10 cellular contexts compared by ENCODE assay signal in genomic region chr11:6497069-6497839, GRCh38. TPM values are rescaled to one million over a fixed set of nuclear protein-coding genes. Genes with fewer than 3 reads are reported as not detected.
A peak's percentile ranks its signal among the peaks of the same experiment; 100 is the strongest.
DNase-seq lines count a peak whose midpoint lies in the region; ATAC-seq, FAIRE-seq and TF ChIP-seq lines count a peak whose summit lies in the region.
"Had no signal": no experiment of that assay in that cellular context is flagged by ENCODE, and none has a peak within 500 bp of the region (broad histone marks: within the 10 kb centered on the region; RNA-seq: fewer than 3 reads in every experiment).

A gene with protein sequence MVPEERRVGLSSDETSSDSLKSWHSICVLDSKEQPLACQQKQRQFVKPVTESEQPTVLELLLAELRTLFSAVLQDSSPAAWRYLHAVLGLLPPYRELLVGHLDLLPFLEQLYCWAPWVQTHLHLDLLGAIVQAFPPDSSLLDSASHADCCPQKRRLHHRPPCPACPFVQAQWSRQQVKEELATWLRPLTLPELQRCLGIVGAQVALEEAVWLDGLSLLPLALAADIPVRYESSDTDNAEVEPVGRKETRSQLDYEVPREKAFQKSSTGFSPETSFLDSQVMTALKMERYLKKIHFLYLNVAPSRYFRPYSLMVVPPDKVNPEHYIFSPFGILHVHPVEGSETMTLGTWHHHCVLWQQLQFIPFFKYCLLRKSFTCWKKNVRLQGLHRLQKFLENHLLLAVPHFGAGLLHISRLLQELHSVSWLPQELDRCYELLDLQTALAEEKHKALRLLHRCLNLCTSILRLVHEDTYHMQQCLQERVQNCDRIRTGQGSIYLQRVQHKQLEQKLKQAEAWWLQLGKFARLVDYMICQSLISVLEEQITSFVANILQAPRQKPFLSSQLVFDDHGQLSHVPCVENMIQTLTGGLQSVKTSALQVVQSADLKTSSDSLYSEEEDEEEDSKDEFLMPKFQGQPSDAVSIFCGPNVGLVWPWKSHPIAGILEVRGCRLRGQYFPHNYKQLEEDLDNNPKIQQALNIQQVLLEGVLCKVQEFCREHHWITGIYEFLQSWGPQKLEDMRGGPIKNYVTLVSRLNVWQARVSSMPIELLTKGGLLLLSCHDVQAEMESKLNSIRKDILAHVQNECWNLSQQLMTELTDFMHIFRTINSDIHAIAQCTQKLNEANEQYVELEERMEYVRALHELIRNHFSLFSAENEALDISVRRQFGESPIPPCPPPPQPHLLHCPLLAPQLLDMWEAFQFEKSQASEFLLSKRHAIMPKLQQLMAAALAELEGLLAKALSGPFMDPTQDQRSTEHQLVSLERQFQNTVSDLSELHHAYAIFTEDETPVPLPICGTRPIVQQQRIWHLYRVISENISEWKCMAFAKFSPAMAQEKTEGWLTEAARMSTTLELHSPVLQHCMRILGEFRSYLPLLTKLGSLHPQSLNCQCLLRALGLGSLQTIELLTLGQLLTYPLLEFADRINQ (N-terminal part only) (plus strand): TSS chr11:6497280. CDS start chr11:6498216, 936 bp downstream.

- ATAC-seq in foreskin keratinocyte: peak; percentile 48
- peak in 1 of 2 donors; percentile 46 for ATAC-seq in natural killer cell treated with Interleukin-12 subunit alpha and Interleukin-12 subunit beta and Interleukin-15 and Interleukin-18, amount 100 ng/mL, for 72 hours
- ATAC-seq in naive thymus-derived CD8-positive, alpha-beta T cell: no peak

- no peak within 1 kb of the TSS for H2BK5ac ChIP-seq in mesenchymal stem cell (ENCODE audit: low read depth, low read length, poor library complexity, severe bottlenecking)

- peaks cover 2% of the 10 kb centered on the region for H3K79me1 ChIP-seq in mesenchymal stem cell (replicated peaks; ENCODE audit: low read length, poor library complexity, severe bottlenecking)

- no peak within 1 kb of the TSS for H2AK5ac ChIP-seq in mesenchymal stem cell (ENCODE audit: low read length, severe bottlenecking)

- no peak within 1 kb of the TSS for H2BK12ac ChIP-seq in mesenchymal stem cell (ENCODE audit: low read length in 2 of 2)

- intact Hi-C loops in OCI-LY7 (cut with micrococcal nuclease; ENCODE audit: unreplicated experiment): no loop called here

- H3K4ac ChIP-seq in mesenchymal stem cell (ENCODE audit: low read depth in 1 of 2, low read length in 2 of 2): no peak within 1 kb of the TSS

- no peak within 1 kb of the TSS for H3K14ac ChIP-seq in mesenchymal stem cell (ENCODE audit: low read length in 2 of 2)

- POLR2A ChIA-PET in OCI-LY7 (lab: Charles Lee): interaction anchor here (0.8 to 1.3 kb wide), 2 partner anchors 15 to 28 kb away, joined by 4 to 5 read pairs; no protein-coding TSS in a partner anchor
- POLR2A ChIA-PET in naive thymus-derived CD8-positive, alpha-beta T cell (lab: Charles Lee): no interaction called here

- DNase-seq in AG08396 (ENCODE audit: low spot score) (peak; percentile 44), OCI-LY7 (ENCODE audit: low spot score) (no peak), foreskin keratinocyte (no peak), mesenchymal stem cell (no peak), NCI-H446 treated with DMSO at 0.1 percent for 48 hours (lab: John Stamatoyannopoulos, UW) (no peak), GM12891 (ENCODE audit: insufficient read length, low spot score) (no peak)
- no peak for DNase-seq in natural killer cell treated with Interleukin-12 subunit alpha and Interleukin-12 subunit beta and Interleukin-15 and Interleukin-18, amount 100 ng/mL, for 72 hours (ENCODE audit: low spot score)
- no peak for DNase-seq in naive thymus-derived CD8-positive, alpha-beta T cell
- DNase-seq: NCI-H2107 had no signal

- H3K27ac ChIP-seq in OCI-LY7 (ENCODE audit: low read depth, low read length, poor library complexity, severe bottlenecking) (no peak within 1 kb of the TSS), foreskin keratinocyte (no peak within 1 kb of the TSS), mesenchymal stem cell (ENCODE audit: low read length, poor library complexity, severe bottlenecking) (no peak within 1 kb of the TSS)
- H3K27ac ChIP-seq: BLaER1 had no signal

- CTCF ChIA-PET in OCI-LY7 (lab: Charles Lee; ENCODE audit: unreplicated experiment): interaction anchor here (0.6 kb wide), 1 partner anchor 59 kb away, joined by 3 read pairs; no protein-coding TSS in a partner anchor

- no peak within 1 kb of the TSS for H4K91ac ChIP-seq in mesenchymal stem cell (ENCODE audit: low read length)

- H3K9ac ChIP-seq in mesenchymal stem cell (ENCODE audit: low read length): no peak within 1 kb of the TSS
- H3K9ac ChIP-seq: BLaER1 had no signal

- no peak within 1 kb of the TSS for H3K4me3 ChIP-seq in OCI-LY7 (ENCODE audit: low read depth, low read length, poor library complexity, severe bottlenecking)
- no peak within 1 kb of the TSS for H3K4me3 ChIP-seq in mesenchymal stem cell (ENCODE audit: insufficient read depth in 1 of 2, low read depth in 1 of 2, low read length in 2 of 2)
- H3K4me3 ChIP-seq: BLaER1 had no signal

- no peak within 1 kb of the TSS for H2BK120ac ChIP-seq in mesenchymal stem cell (ENCODE audit: low read depth, low read length)

- H3K9me3 Mint-ChIP-seq in natural killer cell treated with Interleukin-12 subunit alpha and Interleukin-12 subunit beta and Interleukin-15 and Interleukin-18, amount 100 ng/mL, for 72 hours: no peaks in the 10 kb centered on the region
- no peaks in the 10 kb centered on the region for H3K9me3 Mint-ChIP-seq in naive thymus-derived CD8-positive, alpha-beta T cell

- H3K4me1 Mint-ChIP-seq in natural killer cell treated with Interleukin-12 subunit alpha and Interleukin-12 subunit beta and Interleukin-15 and Interleukin-18, amount 100 ng/mL, for 72 hours (ENCODE audit: low read depth in 2 of 2): peaks cover 4 to 7% of the 10 kb centered on the region in 2 donors
- peaks cover 5 to 41% (median 24%) of the 10 kb centered on the region in 4 donors for H3K4me1 Mint-ChIP-seq in naive thymus-derived CD8-positive, alpha-beta T cell

- TF ChIP-seq POLR2A in GM12891 (IDR thresholded peaks at IDR 0.05; ENCODE audit: low read depth, low read length): no peak

- 72% methylated on average over 32 of the region's 33 CpGs for WGBS in mesenchymal stem cell

- H3K4me1 ChIP-seq in OCI-LY7 (ENCODE audit: insufficient read depth, low read length, poor library complexity, severe bottlenecking) (no peaks in the 10 kb centered on the region), foreskin keratinocyte (no peaks in the 10 kb centered on the region), mesenchymal stem cell (ENCODE audit: control insufficient read depth, insufficient read depth, low read depth, low read length) (no peaks in the 10 kb centered on the region)
- H3K4me1 ChIP-seq: BLaER1 had no signal

- peak within 1 kb of the TSS in 1 of 2 donors; percentile 18 for H3K27ac Mint-ChIP-seq in natural killer cell treated with Interleukin-12 subunit alpha and Interleukin-12 subunit beta and Interleukin-15 and Interleukin-18, amount 100 ng/mL, for 72 hours
- peak within 1 kb of the TSS in 3 of 10 donors; percentile 28 to 87 (median 43) for H3K27ac Mint-ChIP-seq in naive thymus-derived CD8-positive, alpha-beta T cell

- no peak within 1 kb of the TSS for H3K4me3 Mint-ChIP-seq in natural killer cell treated with Interleukin-12 subunit alpha and Interleukin-12 subunit beta and Interleukin-15 and Interleukin-18, amount 100 ng/mL, for 72 hours
- no peak within 1 kb of the TSS for H3K4me3 Mint-ChIP-seq in naive thymus-derived CD8-positive, alpha-beta T cell

- no peak within 1 kb of the TSS for H2BK15ac ChIP-seq in mesenchymal stem cell (ENCODE audit: low read depth, poor library complexity, severe bottlenecking)

- H3K18ac ChIP-seq in mesenchymal stem cell (ENCODE audit: low read depth in 1 of 2, low read length in 2 of 2): no peak within 1 kb of the TSS

- H4K8ac ChIP-seq in mesenchymal stem cell (ENCODE audit: low read length): no peak within 1 kb of the TSS

- no peak within 1 kb of the TSS for H2AFZ ChIP-seq in OCI-LY7 (ENCODE audit: low read length)
- no peak within 1 kb of the TSS for H2AFZ ChIP-seq in mesenchymal stem cell (ENCODE audit: low read depth, low read length)

- H3K27me3 ChIP-seq in foreskin keratinocyte: no peaks in the 10 kb centered on the region
- H3K27me3 ChIP-seq in mesenchymal stem cell (ENCODE audit: control insufficient read depth in 1 of 2, insufficient read depth in 1 of 2, low read length in 2 of 2): no peaks in the 10 kb centered on the region
- H3K27me3 ChIP-seq: BLaER1 had no signal

- peaks cover 5% of the 10 kb centered on the region for H3K36me3 Mint-ChIP-seq in natural killer cell treated with Interleukin-12 subunit alpha and Interleukin-12 subunit beta and Interleukin-15 and Interleukin-18, amount 100 ng/mL, for 72 hours
- peaks cover 0 to 71% (median 0%) of the 10 kb centered on the region in 3 donors for H3K36me3 Mint-ChIP-seq in naive thymus-derived CD8-positive, alpha-beta T cell

- H3K79me2 ChIP-seq in OCI-LY7 (ENCODE audit: insufficient read depth, low read depth, low read length): no peaks in the 10 kb centered on the region

- no peak within 1 kb of the TSS for H3K23ac ChIP-seq in mesenchymal stem cell (ENCODE audit: low read length in 2 of 2)

- H3K4me2 ChIP-seq in OCI-LY7 (ENCODE audit: low read length) (no peak within 1 kb of the TSS), mesenchymal stem cell (ENCODE audit: low read length, poor library complexity, severe bottlenecking) (no peak within 1 kb of the TSS)
- H3K4me2 ChIP-seq: BLaER1 had no signal

- no peaks in the 10 kb centered on the region for H3K9me2 ChIP-seq in OCI-LY7 (ENCODE audit: insufficient read depth, low read length)

- BruUV-seq in OCI-LY7 (replicated peaks; lab: Mats Ljungman, UMichigan): no TSS peak

- H3K9me3 ChIP-seq in OCI-LY7 (ENCODE audit: low read length): no peaks in the 10 kb centered on the region
- H3K9me3 ChIP-seq in mesenchymal stem cell (ENCODE audit: control insufficient read depth, low read length): no peaks in the 10 kb centered on the region
- H3K9me3 ChIP-seq: BLaER1 had no signal

- no peaks in the 10 kb centered on the region; the same call in 1 of the 2 replicates for H4K20me1 ChIP-seq in OCI-LY7 (ENCODE audit: insufficient read depth, low read length)
- H4K20me1 ChIP-seq: BLaER1 had no signal

- no peak for TF ChIP-seq CTCF in OCI-LY7 (conservative IDR thresholded peaks at IDR 0.05; ENCODE audit: low read length)
- TF ChIP-seq CTCF in foreskin keratinocyte (conservative IDR thresholded peaks at IDR 0.05): no peak

- H3K36me3 ChIP-seq in OCI-LY7 (ENCODE audit: insufficient read depth, low read length) (peaks cover 51% of the 10 kb centered on the region; the same call in 1 of the 2 replicates), mesenchymal stem cell (ENCODE audit: control insufficient read depth in 1 of 2, insufficient read depth in 2 of 2, low read depth in 1 of 2, low read length in 2 of 2) (peaks cover 16 to 32% of the 10 kb centered on the region in 2 experiments)

- no peak for FAIRE-seq in GM12891 (lab: Jason Lieb, UNC)

- no peaks in the 10 kb centered on the region for H3K27me3 Mint-ChIP-seq in natural killer cell treated with Interleukin-12 subunit alpha and Interleukin-12 subunit beta and Interleukin-15 and Interleukin-18, amount 100 ng/mL, for 72 hours
- H3K27me3 Mint-ChIP-seq in naive thymus-derived CD8-positive, alpha-beta T cell: peaks cover 0 to 1% (median 0%) of the 10 kb centered on the region in 5 donors

RNA-seq across cellular contexts. Expression of the gene that starts here (rescaled TPM):
- 19.3 and 24.3 TPM in 2 replicates for total RNA-seq in OCI-LY7 (2014; rRNA removed; shearing (Covaris generic))
- total RNA-seq in OCI-LY7 (2022) (52.7 and 56.6 TPM in 2 replicates), foreskin keratinocyte (2.0 and 2.2 TPM in 2 replicates)
- 0.91 and 0.92 TPM in 2 replicates for polyA plus RNA-seq in foreskin keratinocyte
- 10 to 100 TPM; 22.4 to 53.6 TPM for total RNA-seq in natural killer cell treated with Interleukin-12 subunit alpha and Interleukin-12 subunit beta and Interleukin-15 and Interleukin-18, amount 100 ng/mL, for 72 hours
- 10 to 100 TPM; 62.4 to 62.8 TPM for total RNA-seq in naive thymus-derived CD8-positive, alpha-beta T cell
- 1 to 10 TPM; 1.0 to 1.9 (median 1.1) TPM for polyA plus RNA-seq in naive thymus-derived CD8-positive, alpha-beta T cell
- 1.4 TPM for polyA plus RNA-seq in mesenchymal stem cell (2013, experiment 1 of 2)
- polyA plus RNA-seq in mesenchymal stem cell (2013, experiment 2 of 2): 1.4 TPM
- polyA plus RNA-seq in GM12891 (2012; ENCODE audit: low read depth, missing spikeins): 11.9 TPM
